Comparison of ENCODE assay signal across 8 cellular contexts in the genomic region with DNA sequence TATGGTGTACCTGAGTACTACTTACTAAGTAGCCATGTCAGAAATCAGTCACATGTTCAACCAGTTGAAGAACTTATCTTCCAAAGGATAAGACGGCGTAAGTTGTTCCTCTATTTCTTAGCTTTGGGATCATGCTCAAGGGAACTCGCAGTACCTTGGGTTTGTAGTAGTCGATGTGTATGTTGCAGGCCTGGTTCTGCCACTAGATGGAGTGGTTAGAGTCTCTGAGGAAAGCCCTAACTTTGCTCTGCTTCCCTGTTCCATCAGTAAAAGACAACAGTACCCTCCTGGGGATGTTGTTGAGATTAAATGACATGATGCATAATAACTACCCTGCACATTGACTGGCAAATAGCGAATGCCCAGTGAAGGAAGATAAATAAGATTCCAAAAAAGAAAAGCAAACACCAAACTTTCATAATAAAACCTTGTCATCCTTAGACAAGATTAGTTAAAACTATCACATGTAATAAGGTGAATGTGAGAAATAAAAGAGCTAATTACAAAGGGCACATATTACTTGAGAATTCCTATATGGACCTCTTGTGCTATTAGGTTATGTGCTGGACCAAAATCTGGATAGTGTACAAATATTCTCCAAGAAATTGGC.
DNase-seq lines count a peak whose midpoint lies in the region; ATAC-seq and TF ChIP-seq lines count a peak whose summit lies in the region.

No MANE protein-coding gene starts in this region.

- DNase-seq in AG09309 (ENCODE audit: low read depth): no peak
- peak; percentile 24 for DNase-seq in GM20000 (ENCODE audit: low spot score)
- peak; percentile 37 for DNase-seq in RPMI7951 (ENCODE audit: low read depth)
- peak; percentile 1 to 4 for DNase-seq in hippocampal formation (lab: John Stamatoyannopoulos, UW)
- DNase-seq in stimulated activated CD4-positive, alpha-beta T cell treated with anti-CD3 and anti-CD28 coated beads, Interleukin-4, amount 100 ng/mL, for 1 hour: no peak
- DNase-seq in stimulated activated naive CD4-positive, alpha-beta T cell treated with Interleukin-2 at 50 U/mL for 16 hours (lab: John Stamatoyannopoulos, UW): no peak

- H3K4me3 ChIP-seq in AG09309 (ENCODE audit: control insufficient read depth, low read depth, low read length): no peak overlapping the region

- TF ChIP-seq CTCF in AG09309 (IDR thresholded peaks at IDR 0.05; ENCODE audit: control insufficient read depth, insufficient read depth, low read depth, low read length, missing control alignments): peak; percentile 63
- TF ChIP-seq CTCF in GM20000 (IDR thresholded peaks at IDR 0.05; ENCODE audit: extremely low read depth, missing control alignments): peak; percentile 38

- ATAC-seq in GM21381 (IDR thresholded peaks at IDR 0.05; ENCODE audit: unreplicated experiment): no peak
- ATAC-seq in HG02759 (IDR thresholded peaks at IDR 0.05; ENCODE audit: unreplicated experiment): no peak

Comparison
In these comparisons a context has a peak if more than half of its experiments do, and no peak if none do; other contexts are left out.
1. DNase-seq: peak in GM20000 (single experiment), RPMI7951 (single experiment) and hippocampal formation (2 of 2); none in AG09309 (single experiment), stimulated activated CD4-positive, alpha-beta T cell treated with anti-CD3 and anti-CD28 coated beads, Interleukin-4, amount 100 ng/mL, for 1 hour (single experiment) and stimulated activated naive CD4-positive, alpha-beta T cell treated with Interleukin-2 at 50 U/mL for 16 hours (single experiment).